Comparison of ENCODE assay signal across 8 cellular contexts in the genomic region with DNA sequence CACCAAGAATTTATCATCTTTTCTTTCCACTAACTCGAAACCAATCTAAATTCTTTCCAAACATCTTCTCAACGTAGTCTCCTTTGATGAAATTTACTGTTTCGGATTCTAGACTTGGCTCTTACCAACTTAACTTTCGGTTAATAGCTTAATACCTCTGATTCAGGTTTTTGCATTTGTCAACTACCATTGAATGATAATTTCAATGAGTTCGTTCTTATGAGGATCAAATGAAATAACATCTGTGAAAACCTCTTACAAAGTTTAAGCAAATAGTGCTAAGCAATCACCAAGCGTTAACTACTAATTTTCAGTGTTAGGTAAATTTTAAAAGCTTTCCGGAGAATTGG. TPM values are rescaled to one million over a fixed set of nuclear protein-coding genes. Genes with fewer than 3 reads are reported as not detected.
A peak's percentile ranks its signal among the peaks of the same experiment; 100 is the strongest.
DNase-seq lines count a peak whose midpoint lies in the region; ATAC-seq and TF ChIP-seq lines count a peak whose summit lies in the region.

No MANE protein-coding gene starts in this region.

- H3K36me3 ChIP-seq in ES-I3 (ENCODE audit: insufficient read depth, low read length) = no peaks in the 10 kb centered on the region
- 0 out of 2 replicates have a peak, but pooled peaks cover 3% of the 10 kb centered on the region for H3K36me3 ChIP-seq in PC-9 (ENCODE audit: low read depth)
- no peaks in the 10 kb centered on the region for H3K36me3 ChIP-seq in esophagus (ENCODE audit: control insufficient read depth in 2 of 2, insufficient read depth in 2 of 2, low read length in 1 of 2)
- no peaks in the 10 kb centered on the region for H3K36me3 ChIP-seq in prostate gland

- H3K27me3 ChIP-seq in PC-9 (ENCODE audit: insufficient read depth, low read depth) = no peaks in the 10 kb centered on the region
- H3K27me3 ChIP-seq in esophagus (ENCODE audit: control insufficient read depth in 1 of 2, insufficient read depth in 2 of 2, low read length in 2 of 2) = no peaks in the 10 kb centered on the region
- no peaks in the 10 kb centered on the region for H3K27me3 ChIP-seq in prostate gland (replicated peaks; ENCODE audit: insufficient read depth)

- H3K9me3 ChIP-seq in ES-I3 (ENCODE audit: control insufficient read depth, insufficient read depth, low read length) (no peaks in the 10 kb centered on the region), PC-9 (ENCODE audit: insufficient read depth, low read depth) (no peaks in the 10 kb centered on the region), esophagus (ENCODE audit: control insufficient read depth in 2 of 2, insufficient read depth in 1 of 2, low read depth in 1 of 2, low read length in 1 of 2) (no peaks in the 10 kb centered on the region), prostate gland (no peaks in the 10 kb centered on the region)

- DNase-seq in PC-9 = no peak
- DNase-seq in prostate gland (ENCODE audit: low spot score) = no peak
- DNase-seq in SKM-1 (lab: John Stamatoyannopoulos, UW; ENCODE audit: unreplicated experiment) = no peak
- no peak for DNase-seq in activated effector memory CD4-positive, alpha-beta T cell treated with Interleukin-2 at 50 U/mL for 16 hours
- DNase-seq in NCI-H2107 (lab: John Stamatoyannopoulos, UW) = no peak

- peaks cover 39% of the 10 kb centered on the region for H3K79me2 ChIP-seq in PC-9 (ENCODE audit: low read depth)

- TF ChIP-seq POLR2A in prostate gland (IDR thresholded peaks at IDR 0.05) = no peak

- H3K4me3 ChIP-seq in PC-9 (peak overlapping the region; percentile 64), esophagus (ENCODE audit: low read depth in 1 of 2, low read length in 2 of 2) (peak overlapping the region; percentile 78 to 90), prostate gland (peak overlapping the region; percentile 97 to 98)

- no peak for ATAC-seq in HG03571 (IDR thresholded peaks at IDR 0.05; ENCODE audit: unreplicated experiment)

- H4K20me1 ChIP-seq in PC-9 (ENCODE audit: insufficient read depth) = peaks cover 34% of the 10 kb centered on the region

- no peak for TF ChIP-seq CTCF in PC-9 (conservative IDR thresholded peaks at IDR 0.05)
- TF ChIP-seq CTCF in prostate gland (IDR thresholded peaks at IDR 0.05) = no peak

- peak overlapping the region; percentile 90 for H3K4me2 ChIP-seq in PC-9

- H3K9ac ChIP-seq in ES-I3 (ENCODE audit: low read depth, low read length) = peak overlapping the region; percentile 91

- CTCF ChIA-PET in PC-9 (lab: Charles Lee) = no interaction called here

- H3K4me1 ChIP-seq in ES-I3 (ENCODE audit: insufficient read depth, low read length) = peaks cover 8% of the 10 kb centered on the region
- H3K4me1 ChIP-seq in PC-9 (replicated peaks; ENCODE audit: insufficient read depth) = peaks cover 27% of the 10 kb centered on the region
- H3K4me1 ChIP-seq in esophagus (ENCODE audit: control insufficient read depth in 2 of 2, insufficient read depth in 2 of 2, low read length in 1 of 2) = peaks cover 0 to 2% of the 10 kb centered on the region in 2 donors
- peaks cover 4% of the 10 kb centered on the region for H3K4me1 ChIP-seq in prostate gland (replicated peaks)

- H3K27ac ChIP-seq in PC-9 (peak overlapping the region; percentile 64), esophagus (ENCODE audit: low read depth in 2 of 2, low read length in 1 of 2) (peak overlapping the region; percentile 99 to 100), prostate gland (peak overlapping the region; percentile 99 to 100)

- intact Hi-C loops in PC-9 (cut with micrococcal nuclease; ENCODE audit: unreplicated experiment) (loop anchor here (1.0 to 5.0 kb wide), 2 partner anchors 19 to 56 kb away; a partner anchor contains a TSS), prostate gland (cut with DNase I) (loop anchor here (2.0 kb wide), 1 partner anchor 19 kb away; a partner anchor contains a TSS)

- no TSS peak for BruUV-seq in PC-9 (replicated peaks; lab: Mats Ljungman, UMichigan)

- WGBS in esophagus, 2 donors = 12 to 18% methylated on average over 7 of the region's 7 CpGs
- 5% methylated on average over 7 of the region's 7 CpGs for WGBS in prostate gland

- H2AFZ ChIP-seq in PC-9 = peak overlapping the region; percentile 93

- no peaks in the 10 kb centered on the region for H3K9me2 ChIP-seq in PC-9 (ENCODE audit: insufficient read depth)

- H3F3A ChIP-seq in PC-9 (ENCODE audit: insufficient read depth, low read depth) = peaks cover 10% of the 10 kb centered on the region; the same call in 1 of the 2 replicates

- POLR2A ChIA-PET in PC-9 (lab: Charles Lee; ENCODE audit: unreplicated experiment) = interaction anchor here (0.5 to 0.6 kb wide), 3 partner anchors 39 to 279 kb away, joined by 3 to 5 read pairs (median 3); no protein-coding TSS in a partner anchor

RNA-seq across cellular contexts. Expression of a gene that starts 0.6 kb away (rescaled TPM):
- total RNA-seq in PC-9 (2021) = 67.9 and 83.9 TPM in 2 replicates
- polyA plus RNA-seq in esophagus = 10 to 100 TPM; 51.9 to 95.7 TPM
- total RNA-seq in prostate gland = 10 to 100 TPM; 42.9 to 83.4 TPM

RNA-seq across cellular contexts. Expression of a gene that starts 14.3 kb away (rescaled TPM):
- 62.9 and 91.7 TPM in 2 replicates for total RNA-seq in PC-9 (2021)
- 10 to 100 TPM; 21.0 to 30.3 TPM for polyA plus RNA-seq in esophagus
- total RNA-seq in prostate gland = 100 to 1,000 TPM in 1 of 2 donors, 10 to 100 TPM in 1; 31.4 to 147 TPM

RNA-seq across cellular contexts. Expression of a gene that starts 18.4 kb away (rescaled TPM):
- total RNA-seq in PC-9 (2021) (114 and 136 TPM in 2 replicates), prostate gland (10 to 100 TPM; 57.2 to 65.4 TPM)
- polyA plus RNA-seq in esophagus = 10 to 100 TPM; 40.3 to 65.0 TPM

RNA-seq across cellular contexts. Expression of a gene that starts 47.3 kb away (rescaled TPM):
- 4.1 and 4.5 TPM in 2 replicates for total RNA-seq in PC-9 (2021)
- polyA plus RNA-seq in esophagus = 10 to 100 TPM; 20.0 to 34.5 TPM
- total RNA-seq in prostate gland = 10 to 100 TPM in 1 of 2 donors, 1 to 10 TPM in 1; 9.0 to 22.0 TPM

RNA-seq across cellular contexts. Expression of a gene that starts 57.4 kb away (rescaled TPM):
- total RNA-seq in PC-9 (2021) (60.6 and 73.7 TPM in 2 replicates), prostate gland (100 to 1,000 TPM; 127 to 134 TPM)
- polyA plus RNA-seq in esophagus = 10 to 100 TPM; 36.9 to 61.7 TPM
